ENCODE assay signal across 24 cellular contexts in genomic region chr4:55237839-55238238, GRCh38.
"Had no signal": no experiment of that assay in that cellular context is flagged by ENCODE, and none has a peak within 500 bp of the region (broad histone marks: within the 10 kb centered on the region; RNA-seq: fewer than 3 reads in every experiment).

No MANE protein-coding gene starts in this region.

- ATAC-seq: effector memory CD8-positive, alpha-beta T cell; esophagus mucosa; gastrocnemius medialis; heart right ventricle; left cardiac atrium; left lung; left ventricle myocardium superior; lower lobe of right lung; mucosa of descending colon; naive thymus-derived CD8-positive, alpha-beta T cell had no signal

- DNase-seq: cortex of kidney; effector CD8-positive, alpha-beta T cell; effector memory CD8-positive, alpha-beta T cell; endodermal cell; erythroblast; esophagus squamous epithelium; foreskin fibroblast; foreskin melanocyte; gastrocnemius medialis; glutamatergic neuron; head of caudate nucleus; heart right ventricle; hippocampal formation; left cardiac atrium; left lung; left ventricle myocardium superior; lower lobe of right lung; mesenchymal stem cell; mucosa of descending colon; naive B cell; naive thymus-derived CD8-positive, alpha-beta T cell had no signal

- H3K27ac Mint-ChIP-seq: dendritic cell treated with granulocyte-macrophage colony-stimulating factor and Interleukin-4, amounts not matched to agents 40 ng/mL and 50 ng/mL, for 4 days; effector memory CD8-positive, alpha-beta T cell; endodermal cell; mesothelial cell of epicardium; naive B cell; naive thymus-derived CD8-positive, alpha-beta T cell had no signal
